1 cellular context compared by ENCODE assay signal in the genomic region with DNA sequence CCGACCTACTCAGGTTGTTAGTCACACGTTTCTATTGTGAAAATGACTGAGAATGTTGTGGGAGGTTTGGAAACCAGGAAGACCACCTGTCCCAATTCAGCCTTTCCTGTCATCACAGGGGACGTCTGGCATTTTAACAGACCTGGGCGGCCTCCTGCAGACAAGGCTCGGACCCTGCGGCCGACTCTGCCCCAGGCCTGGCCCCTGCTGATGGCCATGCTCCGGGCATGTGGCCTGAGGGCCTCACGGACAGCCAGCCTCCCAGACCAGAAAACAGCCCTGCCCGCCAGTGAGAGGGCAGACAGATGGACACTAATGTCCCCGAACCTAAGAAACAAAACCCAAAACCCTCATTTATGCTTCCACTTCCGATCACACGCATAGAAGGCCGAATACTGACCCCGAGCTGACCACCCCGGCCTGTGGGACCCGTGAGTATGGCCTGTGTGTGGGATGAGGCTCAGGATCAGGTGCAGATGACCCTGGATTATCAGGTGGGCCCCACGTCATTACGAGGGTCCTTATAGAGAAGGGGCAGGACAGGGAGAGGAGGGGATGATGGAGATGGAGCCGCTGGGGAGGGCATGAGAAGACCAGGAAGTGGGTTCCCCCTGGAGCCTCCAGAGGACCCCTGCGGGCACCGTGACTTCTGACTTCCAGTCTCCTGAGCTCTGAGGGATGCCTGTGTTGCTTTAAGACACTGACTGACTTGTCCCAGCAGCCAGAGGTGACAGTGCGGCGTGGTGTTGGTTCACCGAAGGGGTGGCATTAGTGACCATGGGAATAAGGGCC.
TF ChIP-seq lines count a peak whose summit lies in the region.

No MANE protein-coding gene starts in this region.

TF ChIP-seq in HEK293, 187 proteins besides CTCF, POLR2A, EP300 and RAD21 (continued from another document):
- TF ChIP-seq, protein P1, sequence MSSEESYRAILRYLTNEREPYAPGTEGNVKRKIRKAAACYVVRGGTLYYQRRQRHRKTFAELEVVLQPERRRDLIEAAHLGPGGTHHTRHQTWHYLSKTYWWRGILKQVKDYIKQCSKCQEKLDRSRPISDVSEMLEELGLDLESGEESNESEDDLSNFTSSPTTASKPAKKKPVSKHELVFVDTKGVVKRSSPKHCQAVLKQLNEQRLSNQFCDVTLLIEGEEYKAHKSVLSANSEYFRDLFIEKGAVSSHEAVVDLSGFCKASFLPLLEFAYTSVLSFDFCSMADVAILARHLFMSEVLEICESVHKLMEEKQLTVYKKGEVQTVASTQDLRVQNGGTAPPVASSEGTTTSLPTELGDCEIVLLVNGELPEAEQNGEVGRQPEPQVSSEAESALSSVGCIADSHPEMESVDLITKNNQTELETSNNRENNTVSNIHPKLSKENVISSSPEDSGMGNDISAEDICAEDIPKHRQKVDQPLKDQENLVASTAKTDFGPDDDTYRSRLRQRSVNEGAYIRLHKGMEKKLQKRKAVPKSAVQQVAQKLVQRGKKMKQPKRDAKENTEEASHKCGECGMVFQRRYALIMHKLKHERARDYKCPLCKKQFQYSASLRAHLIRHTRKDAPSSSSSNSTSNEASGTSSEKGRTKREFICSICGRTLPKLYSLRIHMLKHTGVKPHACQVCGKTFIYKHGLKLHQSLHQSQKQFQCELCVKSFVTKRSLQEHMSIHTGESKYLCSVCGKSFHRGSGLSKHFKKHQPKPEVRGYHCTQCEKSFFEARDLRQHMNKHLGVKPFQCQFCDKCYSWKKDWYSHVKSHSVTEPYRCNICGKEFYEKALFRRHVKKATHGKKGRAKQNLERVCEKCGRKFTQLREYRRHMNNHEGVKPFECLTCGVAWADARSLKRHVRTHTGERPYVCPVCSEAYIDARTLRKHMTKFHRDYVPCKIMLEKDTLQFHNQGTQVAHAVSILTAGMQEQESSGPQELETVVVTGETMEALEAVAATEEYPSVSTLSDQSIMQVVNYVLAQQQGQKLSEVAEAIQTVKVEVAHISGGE (tag by site-specific recombination; conservative IDR thresholded peaks at IDR 0.05; ENCODE audit: low read depth), result no peak
TF ChIP-seq in HEK293: peak in this region for 1.
